In the genomic region with DNA sequence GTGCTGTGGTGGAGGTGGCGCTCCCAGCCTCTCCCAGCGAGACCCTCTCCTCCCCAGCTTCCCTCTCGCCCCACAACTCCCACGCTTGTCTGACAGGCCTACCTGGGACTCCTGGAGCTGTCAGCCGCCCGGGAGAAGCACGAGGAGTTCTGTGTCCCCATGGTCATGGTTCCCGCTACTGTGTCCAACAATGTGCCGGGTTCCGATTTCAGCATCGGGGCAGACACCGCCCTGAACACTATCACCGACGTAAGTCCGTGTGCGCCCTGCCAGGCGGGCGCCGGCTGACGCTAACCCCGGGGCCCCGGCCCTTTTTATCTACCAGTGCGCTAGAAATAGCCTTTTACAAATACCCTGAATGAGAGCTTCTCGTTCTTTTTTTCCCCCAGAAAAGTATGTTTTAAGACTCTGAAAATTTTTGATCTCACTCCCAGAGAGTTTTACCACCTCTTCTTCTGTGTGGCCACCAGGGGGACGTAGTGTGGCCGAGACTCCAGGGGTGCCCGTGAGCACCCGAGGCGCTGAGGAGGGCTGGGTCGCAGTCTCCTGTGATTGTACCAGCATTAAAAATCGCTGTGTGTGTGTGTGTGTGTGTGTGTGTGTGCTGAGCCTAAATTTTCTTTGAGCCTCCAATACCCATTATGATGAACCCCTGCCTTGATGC, we compare ENCODE assay signal across 9 cellular contexts. TPM values are rescaled to one million over a fixed set of nuclear protein-coding genes. Genes with fewer than 3 reads are reported as not detected.
DNase-seq lines count a peak whose midpoint lies in the region; ATAC-seq and TF ChIP-seq lines count a peak whose summit lies in the region.
"Had no signal": no experiment of that assay in that cellular context is flagged by ENCODE, and none has a peak within 500 bp of the region (broad histone marks: within the 10 kb centered on the region; RNA-seq: fewer than 3 reads in every experiment).

No MANE protein-coding gene starts in this region.

- intact Hi-C loops in ascending aorta (cut with DNase I) (loop anchor here (5.0 kb wide), 1 partner anchor 53 kb away; a partner anchor contains a TSS), spleen (cut with DNase I; ENCODE audit: low total_unique reads) (no loop called here)

- H3K27me3 Mint-ChIP-seq in activated T-cell treated with anti-CD3 and anti-CD28 coated beads, Interleukin-2, amount 50 U/mL, for 72 hours (ENCODE audit: low read depth), result no peaks in the 10 kb centered on the region
- H3K27me3 Mint-ChIP-seq: activated CD4-positive, alpha-beta T cell treated with anti-CD3 and anti-CD28 coated beads, Interleukin-2, amount 10 ng/mL, durations not matched to agents 24 days and 14 days had no signal

- no peaks in the 10 kb centered on the region for H3K9me3 Mint-ChIP-seq in activated T-cell treated with anti-CD3 and anti-CD28 coated beads, Interleukin-2, amount 50 U/mL, for 72 hours
- H3K9me3 Mint-ChIP-seq: activated CD4-positive, alpha-beta T cell treated with anti-CD3 and anti-CD28 coated beads, Interleukin-2, amount 10 ng/mL, durations not matched to agents 24 days and 14 days had no signal

- H3K4me3 ChIP-seq in AG09309 (ENCODE audit: control insufficient read depth, low read depth, low read length) (no peak overlapping the region), ascending aorta (no peak overlapping the region), spleen (no peak overlapping the region)

- H3K27me3 ChIP-seq in ascending aorta (no peaks in the 10 kb centered on the region), spleen (replicated peaks in 1 of 7) (no peaks in the 10 kb centered on the region)

- H3K27ac ChIP-seq in ascending aorta, result peak overlapping the region; percentile 56 to 77
- no peak overlapping the region for H3K27ac ChIP-seq in spleen

- 88 to 94% (median 93%) methylated on average over 31 of the region's 31 CpGs for WGBS in spleen, 5 donors

- peaks cover 45 to 72% of the 10 kb centered on the region in 2 donors for H3K36me3 ChIP-seq in ascending aorta
- H3K36me3 ChIP-seq in spleen, result peaks cover 0 to 90% (median 37%) of the 10 kb centered on the region in 6 donors

- H3K4me1 Mint-ChIP-seq in activated T-cell treated with anti-CD3 and anti-CD28 coated beads, Interleukin-2, amount 50 U/mL, for 72 hours (ENCODE audit: low read depth), result no peaks in the 10 kb centered on the region
- H3K4me1 Mint-ChIP-seq: activated CD4-positive, alpha-beta T cell treated with anti-CD3 and anti-CD28 coated beads, Interleukin-2, amount 10 ng/mL, durations not matched to agents 24 days and 14 days had no signal

- TF ChIP-seq CTCF in AG09309 (IDR thresholded peaks at IDR 0.05; ENCODE audit: control insufficient read depth, insufficient read depth, low read depth, low read length, missing control alignments) (peak; percentile 65), ascending aorta (IDR thresholded peaks at IDR 0.05) (peak; percentile 52 to 79 (median 55)), spleen (IDR thresholded peaks at IDR 0.05 in 8 of 11, conservative IDR thresholded peaks at IDR 0.05 in 3 of 11) (peak in 2 of 11 experiments; percentile 16 to 19)

- TF ChIP-seq POLR2A in spleen (IDR thresholded peaks at IDR 0.05), result no peak

- H3K9me3 ChIP-seq in ascending aorta (no peaks in the 10 kb centered on the region), spleen (no peaks in the 10 kb centered on the region)

- ATAC-seq in GM21717 (IDR thresholded peaks at IDR 0.05; ENCODE audit: unreplicated experiment), result no peak
- ATAC-seq in activated T-cell treated with anti-CD3 and anti-CD28 coated beads, Interleukin-2, amount 50 U/mL, for 72 hours (replicated peaks in 1 of 2), result no peak

- no peak overlapping the region for H3K4me3 Mint-ChIP-seq in activated T-cell treated with anti-CD3 and anti-CD28 coated beads, Interleukin-2, amount 50 U/mL, for 72 hours
- H3K4me3 Mint-ChIP-seq: activated CD4-positive, alpha-beta T cell treated with anti-CD3 and anti-CD28 coated beads, Interleukin-2, amount 10 ng/mL, durations not matched to agents 24 days and 14 days had no signal

- no peak for DNase-seq in AG09309 (ENCODE audit: low read depth)
- peak; percentile 47 for DNase-seq in HCEC 1CT
- DNase-seq in ascending aorta (ENCODE audit: low spot score in 2 of 2), result no peak
- peak; percentile 42 for DNase-seq in iris pigment epithelial cell (ENCODE audit: low read depth)
- DNase-seq in spleen, result no peak
- DNase-seq in activated T-cell treated with anti-CD3 and anti-CD28 coated beads, Interleukin-2, amount 50 U/mL, for 72 hours, result no peak
- no peak for DNase-seq in activated naive CD4-positive, alpha-beta T cell treated with anti-CD3 and anti-CD28 coated beads, Interleukin-2, amount 50 U/mL, for 16 hours
- DNase-seq: activated CD4-positive, alpha-beta T cell treated with anti-CD3 and anti-CD28 coated beads, Interleukin-2, amount 10 ng/mL, durations not matched to agents 24 days and 14 days had no signal

- H3K4me1 ChIP-seq in ascending aorta (no peaks in the 10 kb centered on the region), spleen (no peaks in the 10 kb centered on the region)

- H3K27ac Mint-ChIP-seq in activated T-cell treated with anti-CD3 and anti-CD28 coated beads, Interleukin-2, amount 50 U/mL, for 72 hours, result no peak overlapping the region
- H3K27ac Mint-ChIP-seq: activated CD4-positive, alpha-beta T cell treated with anti-CD3 and anti-CD28 coated beads, Interleukin-2, amount 10 ng/mL, durations not matched to agents 24 days and 14 days had no signal

- peaks cover 8 to 40% of the 10 kb centered on the region in 2 donors for H3K36me3 Mint-ChIP-seq in activated T-cell treated with anti-CD3 and anti-CD28 coated beads, Interleukin-2, amount 50 U/mL, for 72 hours (ENCODE audit: insufficient read depth in 2 of 2)

RNA-seq across cellular contexts. Expression of a gene that starts 52.6 kb away (rescaled TPM):
- total RNA-seq in ascending aorta, result 197 TPM
- 10 to 100 TPM; 19.5 to 60.9 (median 28.8) TPM for total RNA-seq in spleen
- 10 to 100 TPM; 19.0 to 44.6 (median 21.3) TPM for polyA plus RNA-seq in spleen
- 100 to 1,000 TPM in 1 of 2 donors, 10 to 100 TPM in 1; 85.2 to 105 TPM for total RNA-seq in activated T-cell treated with anti-CD3 and anti-CD28 coated beads, Interleukin-2, amount 50 U/mL, for 72 hours

RNA-seq across cellular contexts. Expression of a gene that starts 52.7 kb away (rescaled TPM):
- total RNA-seq in ascending aorta (110 TPM), spleen (10 to 100 TPM; 51.5 to 63.2 (median 56.8) TPM)
- 10 to 100 TPM; 38.5 to 50.9 (median 46.6) TPM for polyA plus RNA-seq in spleen
- 10 to 100 TPM; 76.7 to 79.9 TPM for total RNA-seq in activated T-cell treated with anti-CD3 and anti-CD28 coated beads, Interleukin-2, amount 50 U/mL, for 72 hours

Comparison
In these comparisons a context has a peak if more than half of its experiments do, and no peak if none do; other contexts are left out.
1. DNase-seq: peak in HCEC 1CT (single experiment) and iris pigment epithelial cell (single experiment); none in AG09309 (single experiment), ascending aorta (0 of 2), spleen (single experiment), activated T-cell treated with anti-CD3 and anti-CD28 coated beads, Interleukin-2, amount 50 U/mL, for 72 hours (0 of 2) and activated naive CD4-positive, alpha-beta T cell treated with anti-CD3 and anti-CD28 coated beads, Interleukin-2, amount 50 U/mL, for 16 hours (single experiment).
2. H3K27ac ChIP-seq: peak in ascending aorta (2 of 2); none in spleen (0 of 8).